1 cellular context compared by ENCODE assay signal in the genomic region with DNA sequence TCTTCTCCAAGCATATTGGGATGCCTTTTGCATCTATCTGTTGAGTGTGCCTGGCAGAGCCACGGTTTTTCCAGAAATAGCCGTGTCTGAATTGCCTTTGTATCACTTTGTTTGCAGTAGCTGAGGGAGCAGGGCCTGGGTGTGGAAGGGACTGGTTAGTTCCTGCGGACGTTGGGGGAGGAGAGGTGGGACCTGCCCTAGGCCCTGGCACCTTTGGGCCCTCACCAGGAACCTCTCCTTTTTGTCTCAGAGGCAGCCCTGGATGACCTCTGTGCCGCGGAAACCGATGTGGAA.
TF ChIP-seq lines count a peak whose summit lies in the region.

No MANE protein-coding gene starts in this region.

TF ChIP-seq in K562, 482 proteins besides CTCF, POLR2A, EP300 and RAD21:
- TF ChIP-seq TBP (optimal IDR thresholded peaks at IDR 0.05; ENCODE audit: low read depth, low read length), result peak; percentile 1
- TF ChIP-seq SNRNP70 (optimal IDR thresholded peaks at IDR 0.05; ENCODE audit: low read depth, low read length), result no peak
